ENCODE assay signal across 8 cellular contexts in the genomic region with DNA sequence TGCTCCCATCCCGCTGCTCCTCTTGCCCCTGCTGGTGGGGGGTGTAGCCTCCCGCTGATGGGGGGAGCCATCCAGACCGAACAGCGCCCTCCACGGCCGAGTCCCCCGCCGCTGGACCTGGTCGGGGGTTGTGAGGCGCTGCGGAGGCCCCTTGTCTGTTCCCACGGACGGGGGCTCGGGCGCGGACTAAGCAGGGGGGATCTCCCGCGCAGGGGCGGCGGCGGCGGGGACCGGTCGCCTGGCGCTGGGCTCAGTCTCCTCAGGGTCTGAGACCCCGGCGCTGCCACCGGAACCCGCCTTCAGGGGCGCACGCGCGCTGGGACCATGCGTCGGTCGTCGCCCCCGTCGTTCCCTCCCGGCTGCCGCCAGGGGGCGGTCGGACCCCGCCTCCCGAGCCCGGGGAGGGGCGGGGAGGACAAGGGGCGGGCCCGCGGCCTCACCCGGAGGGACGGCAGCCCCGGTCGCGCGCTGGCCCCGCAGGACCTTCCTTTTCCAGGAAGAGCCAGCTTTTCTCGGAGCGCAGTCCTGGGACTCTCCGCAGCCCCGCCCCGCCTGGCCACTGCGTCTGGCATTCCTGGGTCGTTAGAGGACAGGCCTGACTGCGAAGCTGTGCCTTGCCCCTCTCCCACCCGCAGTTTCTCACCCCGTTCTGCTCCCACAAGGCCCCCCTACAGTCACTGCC. TPM values are rescaled to one million over a fixed set of nuclear protein-coding genes. Genes with fewer than 3 reads are reported as not detected.
DNase-seq lines count a peak whose midpoint lies in the region; ATAC-seq and TF ChIP-seq lines count a peak whose summit lies in the region.

No MANE protein-coding gene starts in this region.

- H3K4me3 ChIP-seq in DOHH2 (ENCODE audit: low read length) (peak overlapping the region; percentile 79), KMS-11 (IDR thresholded peaks at IDR 0.05; ENCODE audit: insufficient read depth, low read depth, low read length) (no peak overlapping the region), cardiac muscle cell (peak overlapping the region; percentile 93), transverse colon (peak overlapping the region; percentile 54 to 91 (median 75))

- no peaks in the 10 kb centered on the region for H3K9me3 ChIP-seq in DOHH2 (ENCODE audit: control insufficient read depth, insufficient read depth, low read length)
- no peaks in the 10 kb centered on the region for H3K9me3 ChIP-seq in cardiac muscle cell (ENCODE audit: low read depth)
- H3K9me3 ChIP-seq in transverse colon, result no peaks in the 10 kb centered on the region

- WGBS in transverse colon (ENCODE audit: low coverage in 1 of 2), 2 donors, result 1% methylated on average over 9 of the region's 67 CpGs; no CpG with 5 or more reads in 1 of the 2 donors

- no peak for TF ChIP-seq EP300 in transverse colon (IDR thresholded peaks at IDR 0.05; ENCODE audit: low read depth)

- peak; percentile 63 for DNase-seq in SKM-1 treated with dmso at 0.1 percent for 144 hours (lab: John Stamatoyannopoulos, UW; ENCODE audit: unreplicated experiment)
- peak; percentile 99 for DNase-seq in activated naive CD8-positive, alpha-beta T cell treated with anti-CD3 and anti-CD28 coated beads, Interleukin-2, amount 10 ng/mL, durations not matched to agents 7 days and 5 days
- DNase-seq in cardiac muscle cell (ENCODE audit: low read depth in 1 of 2, low spot score in 1 of 2), result peak; percentile 93
- peak; percentile 66 for DNase-seq in pons (ENCODE audit: low spot score)
- DNase-seq in transverse colon, result peak; percentile 92

- peak; percentile 55 for TF ChIP-seq POLR2A in transverse colon (IDR thresholded peaks at IDR 0.05)

- no peaks in the 10 kb centered on the region for H3K27me3 ChIP-seq in DOHH2 (ENCODE audit: control insufficient read depth, low read length)
- peaks cover 6% of the 10 kb centered on the region; the same call in 1 of the 2 replicates for H3K27me3 ChIP-seq in KMS-11 (ENCODE audit: insufficient read depth, low read depth)
- H3K27me3 ChIP-seq in cardiac muscle cell, result peaks cover 2% of the 10 kb centered on the region
- no peaks in the 10 kb centered on the region for H3K27me3 ChIP-seq in transverse colon

- H3K9ac ChIP-seq in KMS-11, result peak overlapping the region; percentile 92

- POLR2A ChIA-PET in activated naive CD8-positive, alpha-beta T cell treated with anti-CD3 and anti-CD28 coated beads, Interleukin-2, amount 10 ng/mL, durations not matched to agents 7 days and 5 days (lab: Charles Lee), result interaction anchor here (0.7 to 6.5 kb wide), 24 partner anchors 8 to 99 kb away, joined by 3 to 131 read pairs (median 6); partner anchors contain the start of genes HCFC1R1, IL32, MMP25 and THOC6

- H3K4me2 ChIP-seq in DOHH2 (ENCODE audit: low read length) (peak overlapping the region; percentile 88), KMS-11 (peak overlapping the region; percentile 80)

- H3K79me2 ChIP-seq in DOHH2 (ENCODE audit: control insufficient read depth, low read length) (no peaks in the 10 kb centered on the region), KMS-11 (ENCODE audit: insufficient read depth, low read depth) (no peaks in the 10 kb centered on the region)

- H2AFZ ChIP-seq in KMS-11 (ENCODE audit: low read depth), result peak overlapping the region; percentile 98

- no peaks in the 10 kb centered on the region for H3K36me3 ChIP-seq in DOHH2 (ENCODE audit: control insufficient read depth, low read length)
- H3K36me3 ChIP-seq in KMS-11 (ENCODE audit: insufficient read depth), result no peaks in the 10 kb centered on the region
- no peaks in the 10 kb centered on the region for H3K36me3 ChIP-seq in cardiac muscle cell
- H3K36me3 ChIP-seq in transverse colon, result no peaks in the 10 kb centered on the region

- ATAC-seq in GM21717 (IDR thresholded peaks at IDR 0.05; ENCODE audit: unreplicated experiment), result peak; percentile 58
- peak; percentile 69 for ATAC-seq in activated naive CD8-positive, alpha-beta T cell treated with anti-CD3 and anti-CD28 coated beads, Interleukin-2, amount 10 ng/mL, durations not matched to agents 7 days and 5 days (ENCODE audit: low read depth)

- no peaks in the 10 kb centered on the region for H4K20me1 ChIP-seq in DOHH2 (ENCODE audit: control insufficient read depth, insufficient read depth, low read depth, low read length)
- no peaks in the 10 kb centered on the region for H4K20me1 ChIP-seq in KMS-11 (ENCODE audit: insufficient read depth)

- H3K36me3 Mint-ChIP-seq in activated naive CD8-positive, alpha-beta T cell treated with anti-CD3 and anti-CD28 coated beads, Interleukin-2, amount 10 ng/mL, durations not matched to agents 7 days and 5 days, result peaks cover 37% of the 10 kb centered on the region

- peak; percentile 79 for TF ChIP-seq CTCF in DOHH2 (IDR thresholded peaks at IDR 0.05; ENCODE audit: low read depth, low read length, poor library complexity, severe bottlenecking)
- TF ChIP-seq CTCF in KMS-11 (conservative IDR thresholded peaks at IDR 0.05; ENCODE audit: low read depth, low read length), result peak; percentile 84
- peak; percentile 61 for TF ChIP-seq CTCF in cardiac muscle cell (IDR thresholded peaks at IDR 0.05; ENCODE audit: low read depth, low read length)
- peak; percentile 78 to 98 (median 89) for TF ChIP-seq CTCF in transverse colon (IDR thresholded peaks at IDR 0.05)

- peaks cover 57% of the 10 kb centered on the region for H3K4me1 Mint-ChIP-seq in activated naive CD8-positive, alpha-beta T cell treated with anti-CD3 and anti-CD28 coated beads, Interleukin-2, amount 10 ng/mL, durations not matched to agents 7 days and 5 days

- no peak overlapping the region for H3K27ac ChIP-seq in DOHH2 (ENCODE audit: low read depth, low read length)
- H3K27ac ChIP-seq in KMS-11, result 0 out of 2 replicates have a peak overlapping the region, but pooled peaks have one; percentile 43
- H3K27ac ChIP-seq in cardiac muscle cell, result peak overlapping the region; percentile 44
- peak overlapping the region; percentile 73 to 88 (median 80) for H3K27ac ChIP-seq in transverse colon

- 0 out of 2 replicates have a peak, but pooled peaks cover 3% of the 10 kb centered on the region for H3F3A ChIP-seq in DOHH2 (ENCODE audit: control insufficient read depth, insufficient read depth)

- H3K9me2 ChIP-seq in DOHH2 (replicated peaks; ENCODE audit: control insufficient read depth, low read length), result no peaks in the 10 kb centered on the region

- H3K27ac Mint-ChIP-seq in activated naive CD8-positive, alpha-beta T cell treated with anti-CD3 and anti-CD28 coated beads, Interleukin-2, amount 10 ng/mL, durations not matched to agents 7 days and 5 days, result peak overlapping the region; percentile 91

- H3K4me1 ChIP-seq in DOHH2 (ENCODE audit: control insufficient read depth, low read length), result peaks cover 41% of the 10 kb centered on the region
- H3K4me1 ChIP-seq in KMS-11 (ENCODE audit: low read depth, poor library complexity, severe bottlenecking), result peaks cover 6% of the 10 kb centered on the region
- H3K4me1 ChIP-seq in cardiac muscle cell (ENCODE audit: low read depth), result no peaks in the 10 kb centered on the region
- H3K4me1 ChIP-seq in transverse colon, result peaks cover 11 to 36% (median 23%) of the 10 kb centered on the region in 4 donors

- no peaks in the 10 kb centered on the region for H3K27me3 Mint-ChIP-seq in activated naive CD8-positive, alpha-beta T cell treated with anti-CD3 and anti-CD28 coated beads, Interleukin-2, amount 10 ng/mL, durations not matched to agents 7 days and 5 days

- H3K9me3 Mint-ChIP-seq in activated naive CD8-positive, alpha-beta T cell treated with anti-CD3 and anti-CD28 coated beads, Interleukin-2, amount 10 ng/mL, durations not matched to agents 7 days and 5 days, result no peaks in the 10 kb centered on the region

- H3K4me3 Mint-ChIP-seq in activated naive CD8-positive, alpha-beta T cell treated with anti-CD3 and anti-CD28 coated beads, Interleukin-2, amount 10 ng/mL, durations not matched to agents 7 days and 5 days, result peak overlapping the region; percentile 93

- in situ Hi-C loops in transverse colon (cut with MboI; ENCODE audit: low pct_ligation_motif_present in 1 of 4, low pct_unique_long_range_greater_than_20kb in 1 of 4, low sequenced_read_pairs in 3 of 4), result no loop called here

- intact Hi-C loops in transverse colon (cut with DNase I; ENCODE audit: low total_unique reads), result loop anchor here (5.0 to 10.0 kb wide), 2 partner anchors 68 to 106 kb away; no protein-coding TSS in a partner anchor

RNA-seq across cellular contexts. Expression of gene IL32, which starts 6.3 kb away (rescaled TPM):
- 1,000 to 10,000 TPM; 2,319 to 2,425 TPM for total RNA-seq in activated naive CD8-positive, alpha-beta T cell treated with anti-CD3 and anti-CD28 coated beads, Interleukin-2, amount 10 ng/mL, durations not matched to agents 7 days and 5 days
- 0.66 TPM in 1 of 2 replicates, not detected in the other for total RNA-seq in cardiac muscle cell
- 0.35 TPM in 1 of 2 replicates, not detected in the other for polyA plus RNA-seq in cardiac muscle cell
- total RNA-seq in transverse colon, result 100 to 1,000 TPM in 3 of 4 donors, 10 to 100 TPM in 1; 21.9 to 720 (median 492) TPM

RNA-seq across cellular contexts. Expression of gene MMP25, which starts 12.8 kb away (rescaled TPM):
- 10 to 100 TPM; 49.3 to 60.4 TPM for total RNA-seq in activated naive CD8-positive, alpha-beta T cell treated with anti-CD3 and anti-CD28 coated beads, Interleukin-2, amount 10 ng/mL, durations not matched to agents 7 days and 5 days
- total RNA-seq in cardiac muscle cell, result 0.03 TPM in 1 of 2 replicates, not detected in the other
- 4.3 and 5.8 TPM in 2 replicates for polyA plus RNA-seq in cardiac muscle cell
- total RNA-seq in transverse colon, result 1 to 10 TPM in 3 of 4 donors, not detected in 1; 1.6 to 9.4 (median 1.8) TPM

RNA-seq across cellular contexts. Expression of gene BICDL2, which starts 22.4 kb away (rescaled TPM):
- 1 to 10 TPM; 1.6 TPM for total RNA-seq in activated naive CD8-positive, alpha-beta T cell treated with anti-CD3 and anti-CD28 coated beads, Interleukin-2, amount 10 ng/mL, durations not matched to agents 7 days and 5 days
- total RNA-seq in cardiac muscle cell, result not detected in 2 replicates
- polyA plus RNA-seq in cardiac muscle cell, result 0.19 TPM in 1 of 2 replicates, not detected in the other
- 100 to 1,000 TPM; 123 to 357 (median 167) TPM for total RNA-seq in transverse colon

RNA-seq across cellular contexts. Expression of gene THOC6, which starts 35.3 kb away (rescaled TPM):
- total RNA-seq in activated naive CD8-positive, alpha-beta T cell treated with anti-CD3 and anti-CD28 coated beads, Interleukin-2, amount 10 ng/mL, durations not matched to agents 7 days and 5 days, result 10 to 100 TPM; 36.3 to 36.9 TPM
- total RNA-seq in cardiac muscle cell (34.8 and 36.9 TPM in 2 replicates), transverse colon (10 to 100 TPM; 10.1 to 42.8 (median 17.6) TPM)
- 61.3 and 65.7 TPM in 2 replicates for polyA plus RNA-seq in cardiac muscle cell

RNA-seq across cellular contexts. Expression of gene HCFC1R1, which starts 35.4 kb away (rescaled TPM):
- 10 to 100 TPM; 38.1 to 42.6 TPM for total RNA-seq in activated naive CD8-positive, alpha-beta T cell treated with anti-CD3 and anti-CD28 coated beads, Interleukin-2, amount 10 ng/mL, durations not matched to agents 7 days and 5 days
- total RNA-seq in cardiac muscle cell (48.3 and 50.8 TPM in 2 replicates), transverse colon (10 to 100 TPM in 2 of 4 donors, 1 to 10 TPM in 2; 4.4 to 35.4 (median 17.5) TPM)
- polyA plus RNA-seq in cardiac muscle cell, result 109 and 140 TPM in 2 replicates

Comparison
In these comparisons a context has a peak if more than half of its experiments do, and no peak if none do; other contexts are left out.
1. RNA of gene IL32, which starts 6.3 kb away (total RNA-seq): 2,319 to 2,425 TPM in activated naive CD8-positive, alpha-beta T cell treated with anti-CD3 and anti-CD28 coated beads, Interleukin-2, amount 10 ng/mL, durations not matched to agents 7 days and 5 days and 21.9 to 720 TPM in transverse colon; 0.66 TPM in cardiac muscle cell; every median in the first group is over 10 times any median in the second.
2. RNA of gene MMP25, which starts 12.8 kb away (total RNA-seq): 49.3 to 60.4 TPM in activated naive CD8-positive, alpha-beta T cell treated with anti-CD3 and anti-CD28 coated beads, Interleukin-2, amount 10 ng/mL, durations not matched to agents 7 days and 5 days; 1.6 to 9.4 TPM in transverse colon and 0.03 TPM in cardiac muscle cell; every median in the first group is over 4 times any median in the second.
3. RNA of gene BICDL2, which starts 22.4 kb away (total RNA-seq): 123 to 357 TPM in transverse colon; 1.6 TPM in activated naive CD8-positive, alpha-beta T cell treated with anti-CD3 and anti-CD28 coated beads, Interleukin-2, amount 10 ng/mL, durations not matched to agents 7 days and 5 days and not detected in cardiac muscle cell; every median in the first group is over 10 times any median in the second.
4. Peak in every context shown above with its lines, with median percentiles within 50 percentile points of each other: CTCF ChIP-seq and DNase-seq.